13 cellular contexts compared by ENCODE assay signal in genomic region chr9:114779352-114779845, GRCh38. TPM values are rescaled to one million over a fixed set of nuclear protein-coding genes. Genes with fewer than 3 reads are reported as not detected.
A peak's percentile ranks its signal among the peaks of the same experiment; 100 is the strongest.
DNase-seq lines count a peak whose midpoint lies in the region; ATAC-seq, FAIRE-seq and TF ChIP-seq lines count a peak whose summit lies in the region.
"Had no signal": no experiment of that assay in that cellular context is flagged by ENCODE, and none has a peak within 500 bp of the region (broad histone marks: within the 10 kb centered on the region; RNA-seq: fewer than 3 reads in every experiment).

No MANE protein-coding gene starts in this region.

- intact Hi-C loops in pancreas (cut with DNase I) = no loop called here

- ATAC-seq in pancreas (peak; percentile 95 to 98 (median 96)), HG03469 (IDR thresholded peaks at IDR 0.05; ENCODE audit: unreplicated experiment) (no peak)
- ATAC-seq: activated CD4-positive, CD25-positive, alpha-beta regulatory T cell treated with anti-CD3 and anti-CD28 coated beads, Interleukin-2, amount 50 U/mL, for 24 hours had no signal

- H3K9me3 ChIP-seq in pancreas = no peaks in the 10 kb centered on the region
- H3K9me3 ChIP-seq: suprapubic skin had no signal

- FAIRE-seq in pancreas (lab: Jason Lieb, UNC) = no peak
- FAIRE-seq: G401.6 had no signal

- H3K4me3 ChIP-seq in epithelial cell of esophagus (ENCODE audit: low read length) (no peak overlapping the region), pancreas (no peak overlapping the region)
- H3K4me3 ChIP-seq: suprapubic skin had no signal

- 5 to 15% methylated on average over 4 of the region's 4 CpGs for WGBS in pancreas, 2 donors

- H3K27me3 ChIP-seq in pancreas = no peaks in the 10 kb centered on the region

- peak overlapping the region in 2 of 4 donors; percentile 1 to 10 for H3K27ac ChIP-seq in pancreas
- H3K27ac ChIP-seq: suprapubic skin had no signal

- H3K4me1 ChIP-seq in pancreas = peaks cover 0 to 11% (median 4%) of the 10 kb centered on the region in 3 donors
- H3K4me1 ChIP-seq: suprapubic skin had no signal

- DNase-seq in EL (peak; percentile 8), NCI-H748 (lab: John Stamatoyannopoulos, UW; ENCODE audit: unreplicated experiment) (peak; percentile 90), epithelial cell of esophagus (ENCODE audit: low read depth) (peak; percentile 81), pancreas (peak; percentile 80 to 94 (median 92)), HuH-7 (ENCODE audit: low spot score) (no peak)
- DNase-seq in activated CD8-positive, alpha-beta memory T cell treated with anti-CD3 and anti-CD28 coated beads, Interleukin-2, amount 50 U/mL, for 48 hours = no peak
- DNase-seq in activated CD4-positive, alpha-beta T cell treated with anti-CD3 and anti-CD28 coated beads, Interleukin-2, amount 50 U/mL, for 4 hours = no peak
- DNase-seq: central memory CD4-positive, alpha-beta T cell; NCI-H226 had no signal

- H3K36me3 ChIP-seq in pancreas = no peaks in the 10 kb centered on the region
- H3K36me3 ChIP-seq: suprapubic skin had no signal

- no peak for TF ChIP-seq CTCF in epithelial cell of esophagus (IDR thresholded peaks at IDR 0.05; ENCODE audit: insufficient read depth, low read depth, low read length, missing control alignments)
- no peak for TF ChIP-seq CTCF in pancreas (IDR thresholded peaks at IDR 0.05)

RNA-seq across cellular contexts. Expression of gene TNFSF15, which starts 26.4 kb away (rescaled TPM):
- total RNA-seq in pancreas = 1 to 10 TPM in 1 of 6 donors, under 1 TPM in 5; 0.04 to 1.7 (median 0.16) TPM
- under 1 TPM; 0.04 to 0.09 TPM for polyA plus RNA-seq in pancreas

Comparison
In these comparisons a context has a peak if more than half of its experiments do, and no peak if none do; other contexts are left out.
1. DNase-seq: peak in EL (single experiment), NCI-H748 (single experiment), epithelial cell of esophagus (single experiment) and pancreas (6 of 6); none in activated CD8-positive, alpha-beta memory T cell treated with anti-CD3 and anti-CD28 coated beads, Interleukin-2, amount 50 U/mL, for 48 hours (single experiment), activated CD4-positive, alpha-beta T cell treated with anti-CD3 and anti-CD28 coated beads, Interleukin-2, amount 50 U/mL, for 4 hours (0 of 2) and HuH-7 (single experiment).